10 cellular contexts compared by ENCODE assay signal in the genomic region with DNA sequence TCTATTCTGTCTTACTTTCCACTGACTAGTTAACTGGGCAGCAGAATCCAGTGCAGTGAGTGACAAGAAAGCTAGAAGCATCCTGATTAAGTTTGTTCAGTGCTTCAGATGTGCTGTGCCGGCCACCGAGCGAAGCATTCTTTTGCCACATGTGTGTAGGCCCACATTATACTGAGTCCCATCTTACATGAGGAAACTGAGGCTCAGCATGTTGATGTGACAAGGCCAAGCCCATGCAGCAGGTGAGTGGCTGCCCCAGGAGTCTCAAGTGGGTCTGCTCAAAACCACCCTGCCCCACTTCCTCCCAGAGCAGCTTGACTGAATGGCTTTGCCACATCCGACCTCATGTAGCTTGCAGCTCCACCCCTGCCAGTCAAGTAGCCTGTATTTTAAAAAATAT.
DNase-seq lines count a peak whose midpoint lies in the region; ATAC-seq lines count a peak whose summit lies in the region.
"Had no signal": no experiment of that assay in that cellular context is flagged by ENCODE, and none has a peak within 500 bp of the region (broad histone marks: within the 10 kb centered on the region; RNA-seq: fewer than 3 reads in every experiment).

No MANE protein-coding gene starts in this region.

- no peaks in the 10 kb centered on the region for H3K27me3 ChIP-seq in effector memory CD4-positive, alpha-beta T cell (replicated peaks; ENCODE audit: control insufficient read depth, insufficient read depth, low read length, poor library complexity, severe bottlenecking)
- H3K27me3 ChIP-seq: SJSA1 had no signal

- peaks cover 62% of the 10 kb centered on the region for H3K4me1 ChIP-seq in effector memory CD4-positive, alpha-beta T cell (ENCODE audit: control insufficient read depth, insufficient read depth, low read length, poor library complexity, severe bottlenecking)
- H3K4me1 ChIP-seq: SJSA1 had no signal

- no peaks in the 10 kb centered on the region for H3K9me3 ChIP-seq in effector memory CD4-positive, alpha-beta T cell (ENCODE audit: control insufficient read depth, low read length)
- H3K9me3 ChIP-seq: SJSA1 had no signal

- H3K27ac ChIP-seq in effector memory CD4-positive, alpha-beta T cell (ENCODE audit: insufficient read depth, low read length, poor library complexity, severe bottlenecking): peak overlapping the region; percentile 40
- H3K27ac ChIP-seq in substantia nigra (ENCODE audit: low read depth, low read length, poor library complexity, severe bottlenecking): no peak overlapping the region
- H3K27ac ChIP-seq: SJSA1 had no signal

- H3K4me3 ChIP-seq in effector memory CD4-positive, alpha-beta T cell (ENCODE audit: insufficient read depth, low read depth, low read length, poor library complexity, severe bottlenecking): no peak overlapping the region
- H3K4me3 ChIP-seq: SJSA1 had no signal

- peaks cover 28% of the 10 kb centered on the region for H3K36me3 ChIP-seq in effector memory CD4-positive, alpha-beta T cell (ENCODE audit: control insufficient read depth, insufficient read depth, low read length)
- H3K36me3 ChIP-seq: SJSA1 had no signal

- no peak for ATAC-seq in GM19023 (IDR thresholded peaks at IDR 0.05; ENCODE audit: unreplicated experiment)
- no peak for ATAC-seq in HG02885 (IDR thresholded peaks at IDR 0.05; ENCODE audit: poor library complexity, unreplicated experiment)
- no peak for ATAC-seq in GM21367 (IDR thresholded peaks at IDR 0.05; ENCODE audit: unreplicated experiment)

- DNase-seq in stimulated activated CD4-positive, alpha-beta T cell treated with anti-CD3 and anti-CD28 coated beads, Interleukin-4, amount 100 ng/mL, for 24 hours: peak; percentile 44
- no peak for DNase-seq in stimulated activated CD4-positive, alpha-beta T cell treated with anti-CD3 and anti-CD28 coated beads, Interleukin-4, amount 100 ng/mL, for 1 hour
- DNase-seq in activated CD4-positive, alpha-beta T cell treated with anti-CD3 and anti-CD28 coated beads, Interleukin-2, amount 50 U/mL, for 1 hour: peak; percentile 55
- peak; percentile 38 to 52 (median 44) for DNase-seq in effector memory CD4-positive, alpha-beta T cell
- DNase-seq in substantia nigra (lab: John Stamatoyannopoulos, UW): no peak
- DNase-seq: islet precursor cell had no signal

Comparison
In these comparisons a context has a peak if more than half of its experiments do, and no peak if none do; other contexts are left out.
1. DNase-seq: peak in stimulated activated CD4-positive, alpha-beta T cell treated with anti-CD3 and anti-CD28 coated beads, Interleukin-4, amount 100 ng/mL, for 24 hours (single experiment), activated CD4-positive, alpha-beta T cell treated with anti-CD3 and anti-CD28 coated beads, Interleukin-2, amount 50 U/mL, for 1 hour (single experiment) and effector memory CD4-positive, alpha-beta T cell (3 of 3); none in stimulated activated CD4-positive, alpha-beta T cell treated with anti-CD3 and anti-CD28 coated beads, Interleukin-4, amount 100 ng/mL, for 1 hour (single experiment) and substantia nigra (0 of 49).